35 cellular contexts compared by ENCODE assay signal in genomic region chr15:90947577-90948357, GRCh38.
"Had no signal": no experiment of that assay in that cellular context is flagged by ENCODE, and none has a peak within 500 bp of the region (broad histone marks: within the 10 kb centered on the region; RNA-seq: fewer than 3 reads in every experiment).

No MANE protein-coding gene starts in this region.

- DNase-seq: activated CD4-positive, alpha-beta memory T cell treated with anti-CD3 and anti-CD28 coated beads, Interleukin-2, amount 10 ng/mL, durations not matched to agents 7 days and 5 days; activated CD4-positive, alpha-beta T cell treated with anti-CD3 and anti-CD28 coated beads for 1 hour; activated CD4-positive, alpha-beta T cell treated with anti-CD3 and anti-CD28 coated beads for 48 hours; activated CD4-positive, CD25-positive, alpha-beta regulatory T cell; activated CD8-positive, alpha-beta memory T cell treated with anti-CD3 and anti-CD28 coated beads for 24 hours; activated CD8-positive, alpha-beta memory T cell treated with anti-CD3 and anti-CD28 coated beads, Interleukin-2, amount 10 ng/mL, durations not matched to agents 7 days and 5 days; activated CD8-positive, alpha-beta memory T cell treated with anti-CD3 and anti-CD28 coated beads, Interleukin-2, amount 50 U/mL, for 48 hours; activated effector memory CD4-positive, alpha-beta T cell treated with Interleukin-2 at 50 U/mL for 16 hours; activated naive CD4-positive, alpha-beta T cell treated with anti-CD3 and anti-CD28 coated beads, Interleukin-2, amount 50 U/mL, for 16 hours; activated naive CD8-positive, alpha-beta T cell treated with anti-CD3 and anti-CD28 coated beads, Interleukin-2, amount 10 ng/mL, durations not matched to agents 7 days and 5 days; activated T-cell treated with anti-CD3 and anti-CD28 coated beads, Interleukin-2, amount 50 U/mL, for 48 hours; amygdala; MM.1S; MV-4-11; NCI-H1092 treated with DMSO at 0.1 percent for 48 hours; NCI-H1417; NCI-H146; NCI-H187; NCI-H2029 treated with DMSO at 0.1 percent for 48 hours; NCI-H2107; NCI-H2171 treated with DMSO at 0.1 percent for 48 hours; NCI-H2227 treated with DMSO at 0.1 percent for 48 hours; NCI-H446; NCI-H510A treated with DMSO at 0.1 percent for 48 hours; NCI-H526 treated with DMSO at 0.1 percent for 48 hours; NCI-H82; NK-92 treated with Interleukin-12 subunit alpha and Interleukin-12 subunit beta, amount 100 ng/mL, for 24 hours; PC-9; Right ventricle myocardium superior; SW 1271; T-helper 1 cell; T-helper 2 cell; T-helper 9 cell; WERI-Rb-1 had no signal

- H3K4me1 Mint-ChIP-seq: activated naive CD8-positive, alpha-beta T cell treated with anti-CD3 and anti-CD28 coated beads, Interleukin-2, amount 10 ng/mL, durations not matched to agents 7 days and 5 days; central memory CD8-positive, alpha-beta T cell had no signal

- H3K27ac Mint-ChIP-seq: activated CD4-positive, alpha-beta memory T cell treated with anti-CD3 and anti-CD28 coated beads, Interleukin-2, amount 10 ng/mL, durations not matched to agents 7 days and 5 days; activated CD8-positive, alpha-beta memory T cell treated with anti-CD3 and anti-CD28 coated beads, Interleukin-2, amount 10 ng/mL, durations not matched to agents 7 days and 5 days; activated naive CD8-positive, alpha-beta T cell treated with anti-CD3 and anti-CD28 coated beads, Interleukin-2, amount 10 ng/mL, durations not matched to agents 7 days and 5 days had no signal

- H3K4me3 Mint-ChIP-seq: activated CD4-positive, alpha-beta memory T cell treated with anti-CD3 and anti-CD28 coated beads, Interleukin-2, amount 10 ng/mL, durations not matched to agents 7 days and 5 days; activated CD8-positive, alpha-beta memory T cell treated with anti-CD3 and anti-CD28 coated beads, Interleukin-2, amount 10 ng/mL, durations not matched to agents 7 days and 5 days; activated naive CD8-positive, alpha-beta T cell treated with anti-CD3 and anti-CD28 coated beads, Interleukin-2, amount 10 ng/mL, durations not matched to agents 7 days and 5 days; central memory CD8-positive, alpha-beta T cell had no signal

- H3K9me3 Mint-ChIP-seq: activated CD4-positive, alpha-beta memory T cell treated with anti-CD3 and anti-CD28 coated beads, Interleukin-2, amount 10 ng/mL, durations not matched to agents 7 days and 5 days; activated naive CD8-positive, alpha-beta T cell treated with anti-CD3 and anti-CD28 coated beads, Interleukin-2, amount 10 ng/mL, durations not matched to agents 7 days and 5 days; central memory CD8-positive, alpha-beta T cell had no signal

- ATAC-seq: activated CD8-positive, alpha-beta memory T cell treated with anti-CD3 and anti-CD28 coated beads, Interleukin-2, amount 10 ng/mL, durations not matched to agents 7 days and 5 days had no signal

- H3K27me3 Mint-ChIP-seq: activated CD4-positive, alpha-beta memory T cell treated with anti-CD3 and anti-CD28 coated beads, Interleukin-2, amount 10 ng/mL, durations not matched to agents 7 days and 5 days; activated CD8-positive, alpha-beta memory T cell treated with anti-CD3 and anti-CD28 coated beads, Interleukin-2, amount 10 ng/mL, durations not matched to agents 7 days and 5 days; activated naive CD8-positive, alpha-beta T cell treated with anti-CD3 and anti-CD28 coated beads, Interleukin-2, amount 10 ng/mL, durations not matched to agents 7 days and 5 days; central memory CD8-positive, alpha-beta T cell had no signal
